ENCODE assay signal across 9 cellular contexts in genomic region chr9:133701321-133701980, GRCh38. TPM values are rescaled to one million over a fixed set of nuclear protein-coding genes. Genes with fewer than 3 reads are reported as not detected.
DNase-seq lines count a peak whose midpoint lies in the region; ATAC-seq lines count a peak whose summit lies in the region.
"Had no signal": no experiment of that assay in that cellular context is flagged by ENCODE, and none has a peak within 500 bp of the region (broad histone marks: within the 10 kb centered on the region; RNA-seq: fewer than 3 reads in every experiment).

No MANE protein-coding gene starts in this region.

- H3K27me3 Mint-ChIP-seq in activated CD4-positive, alpha-beta memory T cell treated with anti-CD3 and anti-CD28 coated beads, Interleukin-2, amount 10 ng/mL, durations not matched to agents 7 days and 5 days = peaks cover 16% of the 10 kb centered on the region

- H3K36me3 ChIP-seq in GM23248 (ENCODE audit: low read depth) = no peaks in the 10 kb centered on the region
- H3K36me3 ChIP-seq in duodenal mucosa (ENCODE audit: control insufficient read depth in 1 of 2, insufficient read depth in 2 of 2, low read length in 2 of 2) = no peaks in the 10 kb centered on the region

- H3K36me3 Mint-ChIP-seq in activated CD4-positive, alpha-beta memory T cell treated with anti-CD3 and anti-CD28 coated beads, Interleukin-2, amount 10 ng/mL, durations not matched to agents 7 days and 5 days (ENCODE audit: low read depth) = no peaks in the 10 kb centered on the region

- H3K27ac Mint-ChIP-seq in activated CD4-positive, alpha-beta memory T cell treated with anti-CD3 and anti-CD28 coated beads, Interleukin-2, amount 10 ng/mL, durations not matched to agents 7 days and 5 days = peak overlapping the region; percentile 57

- POLR2A ChIA-PET in activated CD4-positive, alpha-beta memory T cell treated with anti-CD3 and anti-CD28 coated beads, Interleukin-2, amount 10 ng/mL, durations not matched to agents 7 days and 5 days (lab: Charles Lee) = interaction anchor here (1.3 to 2.6 kb wide), 3 partner anchors 18 to 26 kb away, joined by 3 to 16 read pairs (median 12); no protein-coding TSS in a partner anchor

- H3K9ac ChIP-seq in GM23248 = no peak overlapping the region
- H3K9ac ChIP-seq in duodenal mucosa (ENCODE audit: low read depth in 1 of 2, low read length in 2 of 2) = no peak overlapping the region

- WGBS in GM23248 (ENCODE audit: low coverage in 1 of 2, low lambda C conversion rate in 2 of 2, missing lambda C conversion rate in 2 of 2), 2 experiments = 17 to 22% methylated on average over 28 to 33 of the region's 33 CpGs

- no peaks in the 10 kb centered on the region for H3K9me3 Mint-ChIP-seq in activated CD4-positive, alpha-beta memory T cell treated with anti-CD3 and anti-CD28 coated beads, Interleukin-2, amount 10 ng/mL, durations not matched to agents 7 days and 5 days

- CTCF ChIA-PET in activated CD4-positive, alpha-beta memory T cell treated with anti-CD3 and anti-CD28 coated beads, Interleukin-2, amount 10 ng/mL, durations not matched to agents 7 days and 5 days (lab: Charles Lee) = interaction anchor here (0.6 kb wide), 1 partner anchor 852 kb away, joined by 3 read pairs; no protein-coding TSS in a partner anchor

- H4K20me1 ChIP-seq in GM23248 (ENCODE audit: insufficient read depth) = no peaks in the 10 kb centered on the region

- H3K27me3 ChIP-seq in GM23248 (replicated peaks; ENCODE audit: insufficient read depth) (peaks cover 44% of the 10 kb centered on the region), duodenal mucosa (ENCODE audit: control insufficient read depth in 1 of 2, insufficient read depth in 2 of 2, low read length in 2 of 2) (peaks cover 3 to 22% of the 10 kb centered on the region in 2 donors)

- H3K9me3 ChIP-seq in GM23248 (ENCODE audit: low read depth) (no peaks in the 10 kb centered on the region), duodenal mucosa (ENCODE audit: control insufficient read depth in 1 of 2, low read length in 2 of 2) (no peaks in the 10 kb centered on the region)

- no peak overlapping the region for H2AFZ ChIP-seq in GM23248

- in situ Hi-C loops in GM23248 (cut with MboI) = no loop called here

- no peaks in the 10 kb centered on the region for H3K9me2 ChIP-seq in GM23248 (ENCODE audit: insufficient read depth)

- H3K27ac ChIP-seq in GM23248 = no peak overlapping the region
- H3K27ac ChIP-seq in duodenal mucosa (ENCODE audit: low read depth, low read length) = peak overlapping the region; percentile 10
- H3K27ac ChIP-seq: VCaP had no signal

- no peak overlapping the region for H3K4me2 ChIP-seq in GM23248 (ENCODE audit: unreplicated experiment)

- ATAC-seq in HG02938 (IDR thresholded peaks at IDR 0.05; ENCODE audit: unreplicated experiment) (no peak), GM21717 (IDR thresholded peaks at IDR 0.05; ENCODE audit: unreplicated experiment) (no peak), HG03342 (IDR thresholded peaks at IDR 0.05; ENCODE audit: unreplicated experiment) (no peak), HG02870 (IDR thresholded peaks at IDR 0.05; ENCODE audit: unreplicated experiment) (no peak)

- peak overlapping the region; percentile 25 for H3K4me3 Mint-ChIP-seq in activated CD4-positive, alpha-beta memory T cell treated with anti-CD3 and anti-CD28 coated beads, Interleukin-2, amount 10 ng/mL, durations not matched to agents 7 days and 5 days

- H3K4me1 ChIP-seq in GM23248 (ENCODE audit: insufficient read depth) (no peaks in the 10 kb centered on the region), duodenal mucosa (ENCODE audit: control insufficient read depth in 1 of 2, insufficient read depth in 2 of 2, low read length in 2 of 2) (peaks cover 6 to 22% of the 10 kb centered on the region in 2 donors)

- H3K79me2 ChIP-seq in GM23248 (ENCODE audit: insufficient read depth) = no peaks in the 10 kb centered on the region

- peak; percentile 43 for DNase-seq in GM23248
- DNase-seq in activated CD4-positive, alpha-beta memory T cell treated with anti-CD3 and anti-CD28 coated beads, Interleukin-2, amount 10 ng/mL, durations not matched to agents 7 days and 5 days = peak; percentile 41
- DNase-seq in stimulated activated CD4-positive, alpha-beta T cell treated with anti-CD3 and anti-CD28 coated beads, Interleukin-12 subunit alpha, Interleukin-12 subunit beta, amount 100 ng/mL, for 4 hours = peak; percentile 50

- H3K4me3 ChIP-seq in GM23248 (no peak overlapping the region), duodenal mucosa (ENCODE audit: low read depth in 1 of 2, low read length in 2 of 2) (peak overlapping the region in 1 of 2 donors; percentile 6)

- H3K4me1 Mint-ChIP-seq in activated CD4-positive, alpha-beta memory T cell treated with anti-CD3 and anti-CD28 coated beads, Interleukin-2, amount 10 ng/mL, durations not matched to agents 7 days and 5 days = peaks cover 36% of the 10 kb centered on the region

- H3F3A ChIP-seq in GM23248 (ENCODE audit: insufficient read depth) = no peaks in the 10 kb centered on the region

RNA-seq across cellular contexts. Expression of gene SARDH, which starts 36.7 kb away (rescaled TPM):
- total RNA-seq in GM23248 (2014; rRNA removed; shearing (Covaris generic)) = 0.89 and 2.4 TPM in 2 replicates
- polyA plus RNA-seq in GM23248 (2016; fragmentation: Nextera tagmentation; extraction: Ambion mirVana) = 0.16 and 0.30 TPM in 2 replicates
- total RNA-seq in activated CD4-positive, alpha-beta memory T cell treated with anti-CD3 and anti-CD28 coated beads, Interleukin-2, amount 10 ng/mL, durations not matched to agents 7 days and 5 days = under 1 TPM; 0.50 to 0.88 TPM
